ENCODE assay signal across 19 cellular contexts in genomic region chr2:203934006-203934632, GRCh38. TPM values are rescaled to one million over a fixed set of nuclear protein-coding genes. Genes with fewer than 3 reads are reported as not detected.
DNase-seq lines count a peak whose midpoint lies in the region; ATAC-seq and TF ChIP-seq lines count a peak whose summit lies in the region.
"Had no signal": no experiment of that assay in that cellular context is flagged by ENCODE, and none has a peak within 500 bp of the region (broad histone marks: within the 10 kb centered on the region; RNA-seq: fewer than 3 reads in every experiment).

No MANE protein-coding gene starts in this region.

- no peaks in the 10 kb centered on the region for H3K27me3 Mint-ChIP-seq in natural killer cell (ENCODE audit: low read depth in 2 of 2)

- H3K27ac Mint-ChIP-seq in natural killer cell = peak overlapping the region in 1 of 2 donors; percentile 12
- H3K27ac Mint-ChIP-seq: nephron progenitor cell had no signal

- ATAC-seq in natural killer cell (no peak), HG03039 (IDR thresholded peaks at IDR 0.05; ENCODE audit: unreplicated experiment) (no peak)
- ATAC-seq: A549, gastrocnemius medialis, HCT116, HepG2 had no signal

- peaks cover 39 to 41% of the 10 kb centered on the region in 2 donors for H3K4me1 Mint-ChIP-seq in natural killer cell

- peak overlapping the region; percentile 83 for H3K27ac ChIP-seq in thymus (ENCODE audit: low read depth)
- H3K27ac ChIP-seq: A549, gastrocnemius medialis had no signal

- H3K36me3 Mint-ChIP-seq in natural killer cell = no peaks in the 10 kb centered on the region

- intact Hi-C loops in natural killer cell (cut with micrococcal nuclease) = no loop called here
- intact Hi-C loops in lower leg skin (cut with DNase I; ENCODE audit: low total_unique reads) = no loop called here

- TF ChIP-seq POLR2A in lower leg skin (IDR thresholded peaks at IDR 0.05) = no peak

- TF ChIP-seq CTCF in natural killer cell (IDR thresholded peaks at IDR 0.05) (no peak), lower leg skin (IDR thresholded peaks at IDR 0.05) (no peak)

- H3K27me3 ChIP-seq in thymus (ENCODE audit: control insufficient read depth, insufficient read depth) = no peaks in the 10 kb centered on the region
- H3K27me3 ChIP-seq: gastrocnemius medialis had no signal

- no peaks in the 10 kb centered on the region for H3K36me3 ChIP-seq in thymus (ENCODE audit: control insufficient read depth, insufficient read depth)
- H3K36me3 ChIP-seq: gastrocnemius medialis had no signal

- H3K4me3 Mint-ChIP-seq in natural killer cell = peak overlapping the region; percentile 5
- H3K4me3 Mint-ChIP-seq: nephron progenitor cell had no signal

- H3K4me3 ChIP-seq in thymus (ENCODE audit: low read length) (no peak overlapping the region), lower leg skin (ENCODE audit: low read depth, poor library complexity, severe bottlenecking) (no peak overlapping the region)
- H3K4me3 ChIP-seq: A549, gastrocnemius medialis had no signal

- H3K9me3 ChIP-seq in thymus (ENCODE audit: control insufficient read depth) = no peaks in the 10 kb centered on the region
- H3K9me3 ChIP-seq: A549, gastrocnemius medialis had no signal

- H3K9me3 Mint-ChIP-seq in natural killer cell = no peaks in the 10 kb centered on the region
- H3K9me3 Mint-ChIP-seq: nephron progenitor cell had no signal

- 10% methylated on average over 6 of the region's 6 CpGs for WGBS in thymus
- 32 to 38% methylated on average over 6 of the region's 6 CpGs for WGBS in lower leg skin, 2 donors

- H3K4me1 ChIP-seq in thymus (ENCODE audit: control insufficient read depth, insufficient read depth, low read length) = peaks cover 45% of the 10 kb centered on the region
- H3K4me1 ChIP-seq: A549, gastrocnemius medialis had no signal

- DNase-seq in activated CD8-positive, alpha-beta memory T cell treated with anti-CD3 and anti-CD28 coated beads, Interleukin-2, amount 50 U/mL, for 1 hour (ENCODE audit: extremely low read depth) = peak; percentile 34
- no peak for DNase-seq in activated CD8-positive, alpha-beta memory T cell treated with anti-CD3 and anti-CD28 coated beads, Interleukin-2, amount 50 U/mL, for 48 hours
- DNase-seq in activated T-helper 9 cell treated with anti-CD3 and anti-CD28 coated beads, Interleukin-2, amount 50 U/mL, for 16 hours (ENCODE audit: low read depth) = peak; percentile 41
- no peak for DNase-seq in natural killer cell
- no peak for DNase-seq in lower leg skin (ENCODE audit: low spot score in 2 of 2)
- no peak for DNase-seq in NCI-H1694 (lab: John Stamatoyannopoulos, UW)
- DNase-seq: DMS 273 treated with DMSO at 0.1 percent for 48 hours; gastrocnemius medialis; NCI-H187; nephron progenitor cell; NK-92 treated with Interleukin-12 subunit alpha and Interleukin-12 subunit beta, amount 100 ng/mL, for 24 hours; small intestine; substantia nigra had no signal

RNA-seq across cellular contexts. Expression of gene ICOS, which starts 2.4 kb away (rescaled TPM):
- 1 to 10 TPM in 2 of 3 donors, under 1 TPM in 1; 0.35 to 4.2 (median 1.7) TPM for total RNA-seq in natural killer cell
- 16.9 TPM for polyA plus RNA-seq in thymus
- under 1 TPM in 1 of 4 donors, not detected in 3; 0.25 TPM for total RNA-seq in lower leg skin
- total RNA-seq: gastrocnemius medialis, HepG2, kidney epithelial cell had no signal
- polyA plus RNA-seq: A549, HepG2 had no signal

Comparison
In these comparisons a context has a peak if more than half of its experiments do, and no peak if none do; other contexts are left out.
1. DNase-seq: peak in activated CD8-positive, alpha-beta memory T cell treated with anti-CD3 and anti-CD28 coated beads, Interleukin-2, amount 50 U/mL, for 1 hour (single experiment) and activated T-helper 9 cell treated with anti-CD3 and anti-CD28 coated beads, Interleukin-2, amount 50 U/mL, for 16 hours (single experiment); none in activated CD8-positive, alpha-beta memory T cell treated with anti-CD3 and anti-CD28 coated beads, Interleukin-2, amount 50 U/mL, for 48 hours (single experiment), natural killer cell (single experiment), lower leg skin (0 of 2) and NCI-H1694 (single experiment).